Comparison of ENCODE assay signal across 16 cellular contexts in the genomic region with DNA sequence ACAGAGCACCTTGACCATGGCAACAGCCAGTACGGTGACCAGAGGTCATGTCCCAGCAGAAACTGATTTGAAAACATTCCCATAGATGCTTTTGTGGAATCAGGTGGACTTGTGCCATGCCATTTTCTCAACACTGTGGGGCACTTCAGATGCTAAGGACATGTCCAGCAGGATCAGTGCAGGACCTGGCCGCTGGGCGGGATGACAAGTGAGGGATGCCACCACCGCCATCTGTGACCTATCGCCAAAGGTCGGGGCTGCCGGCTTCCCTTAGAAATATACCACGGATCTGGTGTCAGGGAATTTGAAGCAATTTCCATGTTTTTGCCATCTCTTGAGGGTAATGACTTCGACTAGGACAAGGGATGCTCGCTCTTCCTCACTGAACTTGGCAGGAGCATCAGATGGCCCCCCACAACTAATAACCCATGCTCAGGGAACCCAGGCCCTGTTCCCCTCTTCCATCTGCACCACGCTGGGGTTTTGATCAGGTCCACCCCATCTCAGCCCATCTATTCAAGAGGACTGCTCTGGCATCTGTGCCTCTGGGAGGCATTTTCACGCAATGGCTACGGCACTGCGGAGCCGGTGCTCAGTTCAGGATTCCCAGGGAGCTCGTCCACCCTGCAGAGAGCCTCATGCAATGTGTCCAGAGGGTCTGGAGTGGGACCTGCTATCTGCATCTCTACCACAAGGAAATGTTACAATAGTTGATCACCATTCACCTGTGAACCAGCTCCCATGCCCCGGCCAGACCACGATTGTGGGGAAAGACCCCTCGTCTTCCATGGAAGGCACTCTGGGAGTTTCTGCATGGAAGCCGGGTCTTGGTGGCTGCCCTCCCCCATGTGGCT.
A peak's percentile ranks its signal among the peaks of the same experiment; 100 is the strongest.
DNase-seq lines count a peak whose midpoint lies in the region; ATAC-seq and TF ChIP-seq lines count a peak whose summit lies in the region.
"Had no signal": no experiment of that assay in that cellular context is flagged by ENCODE, and none has a peak within 500 bp of the region (broad histone marks: within the 10 kb centered on the region; RNA-seq: fewer than 3 reads in every experiment).

No MANE protein-coding gene starts in this region.

- WGBS in aorta, 2 donors: 84 to 87% methylated on average over 20 of the region's 20 CpGs

- H3K4me3 ChIP-seq in left lung: no peak overlapping the region
- H3K4me3 ChIP-seq in aorta (ENCODE audit: low read length in 2 of 2): no peak overlapping the region

- H3K27me3 ChIP-seq in left lung (peaks cover 0 to 73% of the 10 kb centered on the region in 2 donors), aorta (ENCODE audit: control insufficient read depth in 1 of 2, insufficient read depth in 2 of 2, low read length in 1 of 2) (no peaks in the 10 kb centered on the region)

- H3K9me3 ChIP-seq in left lung (peaks cover 0 to 9% of the 10 kb centered on the region in 2 donors), aorta (ENCODE audit: control insufficient read depth, low read length) (no peaks in the 10 kb centered on the region)

- peak; percentile 34 for DNase-seq in activated effector memory CD4-positive, alpha-beta T cell treated with anti-CD3 and anti-CD28 coated beads, Interleukin-2, amount 50 U/mL, for 16 hours
- no peak for DNase-seq in activated effector memory CD4-positive, alpha-beta T cell treated with Interleukin-2 at 50 U/mL for 16 hours
- DNase-seq in left lung (peak; percentile 20 to 60), sciatic nerve (ENCODE audit: low spot score) (peak; percentile 35), aorta (peak; percentile 29 to 59), DMS 273 (lab: John Stamatoyannopoulos, UW; ENCODE audit: unreplicated experiment) (no peak)
- DNase-seq: CD8-positive, alpha-beta T cell; COR-L47; DMS53; GF-D8; GOT3; H9; IMR-90 had no signal

- H3K27ac ChIP-seq in left lung: no peak overlapping the region
- H3K27ac ChIP-seq in aorta (ENCODE audit: low read depth in 1 of 2, low read length in 2 of 2): no peak overlapping the region
- H3K27ac ChIP-seq: 22Rv1 had no signal

- H3K4me1 ChIP-seq in left lung (no peaks in the 10 kb centered on the region), aorta (ENCODE audit: control insufficient read depth in 1 of 2, insufficient read depth in 2 of 2, low read length in 2 of 2) (no peaks in the 10 kb centered on the region)

- H3K36me3 ChIP-seq in left lung (no peaks in the 10 kb centered on the region), aorta (ENCODE audit: control insufficient read depth in 1 of 2, insufficient read depth in 2 of 2, low read length in 1 of 2) (no peaks in the 10 kb centered on the region)

- no peak for TF ChIP-seq CTCF in left lung (IDR thresholded peaks at IDR 0.05)

- intact Hi-C loops in left lung (cut with DNase I): no loop called here
- intact Hi-C loops in sciatic nerve (cut with DNase I): no loop called here
- intact Hi-C loops in aorta (cut with DNase I): no loop called here

- ATAC-seq in left lung (no peak), sciatic nerve (no peak), aorta (ENCODE audit: low FRiP score) (no peak), GM18502 (IDR thresholded peaks at IDR 0.05; ENCODE audit: poor library complexity, unreplicated experiment) (no peak), GM21619 (IDR thresholded peaks at IDR 0.05; ENCODE audit: unreplicated experiment) (no peak)
- ATAC-seq: CD8-positive, alpha-beta T cell had no signal

Comparison
In these comparisons a context has a peak if more than half of its experiments do, and no peak if none do; other contexts are left out.
1. DNase-seq: peak in activated effector memory CD4-positive, alpha-beta T cell treated with anti-CD3 and anti-CD28 coated beads, Interleukin-2, amount 50 U/mL, for 16 hours (single experiment), left lung (2 of 2), sciatic nerve (single experiment) and aorta (2 of 2); none in activated effector memory CD4-positive, alpha-beta T cell treated with Interleukin-2 at 50 U/mL for 16 hours (single experiment) and DMS 273 (single experiment).